Comparison of ENCODE assay signal across 22 cellular contexts in the genomic region with DNA sequence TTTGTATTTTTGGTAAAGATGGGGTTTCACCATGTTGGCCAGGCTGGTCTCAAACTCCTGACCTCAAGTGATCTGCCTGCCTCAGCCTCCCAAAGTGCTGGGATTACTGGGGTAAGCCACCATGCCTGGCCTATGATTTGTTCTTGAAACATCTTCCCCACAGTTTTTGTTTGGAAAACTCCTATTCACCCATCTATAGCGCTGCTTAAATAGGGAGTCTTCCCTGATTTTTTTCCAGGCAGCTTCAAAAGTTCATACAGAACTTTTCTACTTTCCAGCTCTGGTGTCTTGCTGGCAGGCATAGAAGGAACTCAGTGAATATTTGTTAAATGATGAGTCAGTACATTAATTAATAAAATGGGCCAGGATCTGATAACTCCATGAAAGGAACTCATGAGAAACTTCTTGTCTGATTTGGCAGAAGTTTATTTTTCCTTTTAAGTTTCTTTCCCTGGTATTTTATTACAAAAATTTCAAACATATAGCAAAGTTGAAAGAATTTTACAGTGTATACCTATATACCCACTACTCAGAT. TPM values are rescaled to one million over a fixed set of nuclear protein-coding genes. Genes with fewer than 3 reads are reported as not detected.
"Had no signal": no experiment of that assay in that cellular context is flagged by ENCODE, and none has a peak within 500 bp of the region (broad histone marks: within the 10 kb centered on the region; RNA-seq: fewer than 3 reads in every experiment).

No MANE protein-coding gene starts in this region.

- H3K9me3 ChIP-seq: mucosa of descending colon, neutrophil, pancreas, thyroid gland had no signal

- H3K27me3 ChIP-seq: gastrocnemius medialis, neutrophil, pancreas, sigmoid colon, stomach, thyroid gland had no signal

- DNase-seq: cortex of kidney; effector CD4-positive, alpha-beta T cell; foreskin fibroblast; gastrocnemius medialis; mesenchymal stem cell; mucosa of descending colon; naive B cell; pancreas; sigmoid colon; stimulated activated CD4-positive, alpha-beta T cell treated with anti-CD3 and anti-CD28 coated beads, Interleukin-2, amount 100 ng/mL, for 24 hours; stimulated activated CD4-positive, alpha-beta T cell treated with anti-CD3 and anti-CD28 coated beads, Interleukin-4, amount 100 ng/mL, for 24 hours; stimulated activated naive CD4-positive, alpha-beta T cell treated with Interleukin-2 at 50 U/mL for 16 hours; thyroid gland; trophoblast cell had no signal

- H3K27ac ChIP-seq: gastrocnemius medialis, neutrophil, pancreas, sigmoid colon, stomach, thyroid gland had no signal

- H3K36me3 ChIP-seq: gastrocnemius medialis, neutrophil, pancreas, sigmoid colon, stomach, thyroid gland had no signal

- H3K4me1 ChIP-seq: gastrocnemius medialis, pancreas, sigmoid colon had no signal

- H3K4me3 ChIP-seq: gastrocnemius medialis, lung, mucosa of descending colon, pancreas, sigmoid colon, stomach, thyroid gland had no signal

RNA-seq across cellular contexts. Expression of gene TTC22, which starts 33.0 kb away (rescaled TPM):
- total RNA-seq: dermis microvascular lymphatic vessel endothelial cell, glomerular endothelial cell, neural crest cell, pulmonary artery endothelial cell, skeletal muscle tissue had no signal
